1 cellular context compared by ENCODE assay signal in the genomic region with DNA sequence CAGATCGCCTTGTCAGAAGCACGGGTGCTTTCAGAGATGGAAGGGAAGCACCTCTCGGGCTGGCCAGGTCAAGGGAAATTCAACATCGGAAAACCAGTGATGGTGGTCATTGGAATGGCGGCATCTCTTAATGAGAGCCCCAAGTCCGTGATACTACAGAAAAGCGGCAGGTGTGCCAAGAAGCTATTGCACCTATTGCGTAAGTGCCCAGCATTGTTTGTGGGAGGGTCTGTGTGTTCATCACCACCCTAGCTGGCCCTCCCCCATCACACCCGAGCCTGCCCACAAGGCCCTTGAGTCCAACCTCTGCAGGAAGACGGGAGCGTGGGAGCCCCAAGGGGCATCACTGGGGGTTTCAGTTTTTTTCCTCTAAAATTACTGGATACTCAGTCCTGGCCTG.
A peak's percentile ranks its signal among the peaks of the same experiment; 100 is the strongest.
TF ChIP-seq lines count a peak whose summit lies in the region.

No MANE protein-coding gene starts in this region.

TF ChIP-seq in HepG2, 621 proteins besides CTCF, POLR2A, EP300 and RAD21 (continued from another document):
- TF ChIP-seq, protein P1, sequence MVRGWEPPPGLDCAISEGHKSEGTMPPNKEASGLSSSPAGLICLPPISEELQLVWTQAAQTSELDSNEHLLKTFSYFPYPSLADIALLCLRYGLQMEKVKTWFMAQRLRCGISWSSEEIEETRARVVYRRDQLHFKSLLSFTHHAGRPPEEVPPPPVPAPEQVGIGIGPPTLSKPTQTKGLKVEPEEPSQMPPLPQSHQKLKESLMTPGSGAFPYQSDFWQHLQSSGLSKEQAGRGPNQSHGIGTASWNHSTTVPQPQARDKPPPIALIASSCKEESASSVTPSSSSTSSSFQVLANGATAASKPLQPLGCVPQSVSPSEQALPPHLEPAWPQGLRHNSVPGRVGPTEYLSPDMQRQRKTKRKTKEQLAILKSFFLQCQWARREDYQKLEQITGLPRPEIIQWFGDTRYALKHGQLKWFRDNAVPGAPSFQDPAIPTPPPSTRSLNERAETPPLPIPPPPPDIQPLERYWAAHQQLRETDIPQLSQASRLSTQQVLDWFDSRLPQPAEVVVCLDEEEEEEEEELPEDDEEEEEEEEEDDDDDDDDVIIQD (CRISPR knock-in tag; IDR thresholded peaks at IDR 0.05; ENCODE audit: low read depth) = no peak
- TF ChIP-seq YY1 (IDR thresholded peaks at IDR 0.05; ENCODE audit: insufficient read depth, insufficient replicate concordance, low read depth, low read length) (no peak), CEBPB (IDR thresholded peaks at IDR 0.05; ENCODE audit: borderline replicate concordance, low read depth, low read length) (peak; percentile 90), HNRNPK (IDR thresholded peaks at IDR 0.05; ENCODE audit: low read depth, low read length, poor library complexity, severe bottlenecking) (no peak), ZNF850 (CRISPR knock-in tag; conservative IDR thresholded peaks at IDR 0.05) (no peak), ZNF224 (CRISPR knock-in tag; IDR thresholded peaks at IDR 0.05) (no peak)
- TF ChIP-seq, protein P2, sequence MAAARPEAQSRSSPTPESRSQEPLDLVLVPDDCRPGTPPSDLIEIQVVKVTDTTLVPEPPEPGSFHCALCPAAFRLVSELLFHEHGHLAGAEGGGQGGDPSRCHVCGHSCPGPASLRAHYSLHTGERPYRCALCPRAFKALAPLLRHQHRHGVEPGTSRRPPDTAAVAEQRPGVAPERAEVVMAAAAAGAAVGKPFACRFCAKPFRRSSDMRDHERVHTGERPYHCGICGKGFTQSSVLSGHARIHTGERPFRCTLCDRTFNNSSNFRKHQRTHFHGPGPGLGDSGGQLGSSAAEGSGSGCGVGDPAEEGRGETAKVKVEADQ (CRISPR knock-in tag; IDR thresholded peaks at IDR 0.05; ENCODE audit: borderline replicate concordance) = no peak
